9 cellular contexts compared by ENCODE assay signal in the genomic region with DNA sequence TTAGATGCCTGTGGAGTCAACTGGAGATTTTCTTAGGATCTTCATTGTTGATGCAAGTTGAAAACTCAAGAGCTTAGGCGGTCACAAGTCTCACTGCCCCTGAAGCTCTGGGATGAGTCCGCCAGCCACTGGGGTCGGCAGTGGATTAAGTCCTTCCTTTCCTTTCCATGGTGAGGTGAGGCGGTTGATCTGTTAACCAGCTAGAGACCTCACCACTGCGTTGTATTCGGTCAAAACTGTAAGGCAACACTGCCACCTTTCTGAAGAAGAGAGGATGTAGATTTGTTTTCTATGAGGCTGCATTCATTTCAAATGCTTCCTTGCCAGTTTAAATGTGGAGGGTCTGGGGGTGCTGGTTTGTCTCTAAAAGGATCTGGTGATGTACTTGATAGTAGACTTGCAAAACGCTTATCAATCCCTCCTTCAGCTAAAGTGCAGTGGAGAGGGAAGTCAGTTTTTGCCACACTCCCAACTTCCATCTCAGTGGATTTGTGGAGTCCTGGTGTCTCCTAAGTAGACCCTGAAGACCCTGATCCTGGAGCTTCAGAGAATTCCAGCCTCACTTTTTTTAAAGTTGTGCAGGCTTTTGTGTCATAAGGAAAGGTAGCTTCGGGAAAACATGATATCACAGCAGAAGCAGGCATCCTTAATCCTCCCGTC. TPM values are rescaled to one million over a fixed set of nuclear protein-coding genes. Genes with fewer than 3 reads are reported as not detected.
A peak's percentile ranks its signal among the peaks of the same experiment; 100 is the strongest.
DNase-seq lines count a peak whose midpoint lies in the region; ATAC-seq, FAIRE-seq and TF ChIP-seq lines count a peak whose summit lies in the region.
"Had no signal": no experiment of that assay in that cellular context is flagged by ENCODE, and none has a peak within 500 bp of the region (broad histone marks: within the 10 kb centered on the region; RNA-seq: fewer than 3 reads in every experiment).

No MANE protein-coding gene starts in this region.

- TF ChIP-seq RAD21 in H1 (IDR thresholded peaks at IDR 0.05 in 1 of 2, conservative IDR thresholded peaks at IDR 0.05 in 1 of 2; ENCODE audit: low read depth in 2 of 2, low read length in 2 of 2) = peak; percentile 93 to 97

- POLR2A ChIA-PET in GM10248 (lab: Yijun Ruan, JAX) = no interaction called here
- POLR2A ChIA-PET in H1 (lab: Charles Lee; ENCODE audit: partially characterized antibody) = no interaction called here
- POLR2A ChIA-PET in activated CD8-positive, alpha-beta T cell treated with anti-CD3 and anti-CD28 coated beads, Interleukin-2, amount 10 ng/mL, durations not matched to agents 7 days and 5 days (lab: Charles Lee) = no interaction called here

- no peak overlapping the region for H3K18ac ChIP-seq in H1 (ENCODE audit: extremely low read depth, low read length)

- no peak for TF ChIP-seq POLR2A in H1 (IDR thresholded peaks at IDR 0.05; ENCODE audit: control extremely low read depth in 1 of 2, low read depth in 2 of 2, low read length in 2 of 2)

- H4K91ac ChIP-seq in H1 (replicated peaks; ENCODE audit: insufficient read length, low read length) = no peak overlapping the region

- TF ChIP-seq CTCF in GM10248 (IDR thresholded peaks at IDR 0.05; ENCODE audit: control extremely low read depth, extremely low read depth, low read depth, missing control alignments) (peak; percentile 42), H1 (IDR thresholded peaks at IDR 0.05; ENCODE audit: control extremely low read depth in 1 of 3, insufficient read depth in 1 of 3, low read depth in 1 of 3, low read length in 3 of 3) (peak in 2 of 3 experiments; percentile 71 to 75; a peak in 3 of 4 replicates)

- H3K14ac ChIP-seq in H1 (ENCODE audit: insufficient read length) = no peak overlapping the region

- peak overlapping the region in 1 of 2 experiments; percentile 86; a peak in 1 of 4 replicates for H3K4me2 ChIP-seq in H1 (ENCODE audit: insufficient read depth in 1 of 2, low read depth in 2 of 2, low read length in 2 of 2)

- H3K9ac ChIP-seq in H1 (replicated peaks in 1 of 4; ENCODE audit: extremely low read depth in 1 of 4, low read depth in 3 of 4, low read length in 3 of 4) (no peak overlapping the region), mucosa of stomach (ENCODE audit: low read length) (peak overlapping the region; percentile 53)

- H3K36me3 ChIP-seq in H1 (ENCODE audit: control insufficient read depth in 2 of 4, insufficient read depth in 4 of 4, low read length in 3 of 4) (no peaks in the 10 kb centered on the region), mucosa of stomach (ENCODE audit: control insufficient read depth, insufficient read depth, low read length) (no peaks in the 10 kb centered on the region)

- H3K27me3 ChIP-seq in H1 (replicated peaks in 1 of 4; ENCODE audit: control insufficient read depth in 3 of 4, extremely low read depth in 1 of 4, insufficient read depth in 3 of 4, low read length in 3 of 4) (peaks cover 0 to 18% (median 13%) of the 10 kb centered on the region in 4 experiments; a peak in 6 of 7 replicates), mucosa of stomach (ENCODE audit: control insufficient read depth, insufficient read depth, low read length) (peaks cover 40% of the 10 kb centered on the region)

- peaks cover 2% of the 10 kb centered on the region for H3K36me3 Mint-ChIP-seq in activated CD8-positive, alpha-beta T cell treated with anti-CD3 and anti-CD28 coated beads, Interleukin-2, amount 10 ng/mL, durations not matched to agents 7 days and 5 days (ENCODE audit: low read depth)
- H3K36me3 Mint-ChIP-seq: IgD-negative memory B cell had no signal

- H2BK12ac ChIP-seq in H1 (ENCODE audit: low read depth, low read length) = no peak overlapping the region

- no peak overlapping the region for H4K5ac ChIP-seq in H1 (ENCODE audit: insufficient read length, low read depth, low read length)

- TF ChIP-seq EP300 in H1 (IDR thresholded peaks at IDR 0.05; ENCODE audit: borderline replicate concordance in 1 of 2, low read depth in 2 of 2, low read length in 2 of 2) = no peak

- no peak overlapping the region for H2AFZ ChIP-seq in H1 (ENCODE audit: low read length)

- 34% methylated on average over 9 of the region's 9 CpGs; no CpG with 5 or more reads in 1 of the 2 experiments for WGBS in H1 (ENCODE audit: extremely low coverage in 1 of 2, insufficient coverage in 1 of 2, insufficient read length in 1 of 2, insufficient replicate concordance in 2 of 2, low coverage in 1 of 2, low lambda C conversion rate in 2 of 2, missing lambda C conversion rate in 1 of 2), 2 experiments

- no peaks in the 10 kb centered on the region for H3K9me3 ChIP-seq in H1 (ENCODE audit: insufficient read depth in 2 of 2, low read depth in 1 of 2, low read length in 1 of 2)
- H3K9me3 ChIP-seq in mucosa of stomach (ENCODE audit: control insufficient read depth, low read length) = no peaks in the 10 kb centered on the region

- H3K23ac ChIP-seq in H1 (ENCODE audit: insufficient read length) = no peak overlapping the region

- H3K9me3 Mint-ChIP-seq in activated CD8-positive, alpha-beta T cell treated with anti-CD3 and anti-CD28 coated beads, Interleukin-2, amount 10 ng/mL, durations not matched to agents 7 days and 5 days (ENCODE audit: insufficient read depth) = no peaks in the 10 kb centered on the region
- H3K9me3 Mint-ChIP-seq: IgD-negative memory B cell had no signal

- H2BK120ac ChIP-seq in H1 (replicated peaks; ENCODE audit: low read depth, low read length) = no peak overlapping the region

- H3K4me3 ChIP-seq in H1 (ENCODE audit: extremely low read depth in 1 of 4, insufficient read depth in 2 of 4, low read depth in 3 of 4, low read length in 4 of 4) (no peak overlapping the region), mucosa of stomach (ENCODE audit: low read length) (no peak overlapping the region)

- no peaks in the 10 kb centered on the region for H3K4me1 Mint-ChIP-seq in activated CD8-positive, alpha-beta T cell treated with anti-CD3 and anti-CD28 coated beads, Interleukin-2, amount 10 ng/mL, durations not matched to agents 7 days and 5 days (ENCODE audit: low read depth)

- peaks cover 26% of the 10 kb centered on the region for H3K27me3 Mint-ChIP-seq in activated CD8-positive, alpha-beta T cell treated with anti-CD3 and anti-CD28 coated beads, Interleukin-2, amount 10 ng/mL, durations not matched to agents 7 days and 5 days (ENCODE audit: low read depth)

- H4K20me1 ChIP-seq in H1 (replicated peaks in 1 of 2; ENCODE audit: control insufficient read depth in 1 of 2, insufficient read depth in 2 of 2, low read length in 2 of 2) = no peaks in the 10 kb centered on the region

- H2AK5ac ChIP-seq in H1 (ENCODE audit: low read depth, low read length) = no peak overlapping the region

- H3K4me1 ChIP-seq in H1 (replicated peaks in 1 of 4; ENCODE audit: control insufficient read depth in 3 of 4, insufficient read depth in 4 of 4, low read length in 3 of 4) (peaks cover 0 to 7% (median 2%) of the 10 kb centered on the region in 4 experiments; a peak in 3 of 7 replicates), mucosa of stomach (ENCODE audit: control insufficient read depth, insufficient read depth, low read length) (peaks cover 12% of the 10 kb centered on the region)

- no peak overlapping the region for H2BK5ac ChIP-seq in H1 (ENCODE audit: low read depth, low read length)

- no peak overlapping the region for H2BK15ac ChIP-seq in H1 (ENCODE audit: low read length)

- FAIRE-seq in H1 (lab: Jason Lieb, UNC) = peak; percentile 99

- DNase-seq in GM10248 (ENCODE audit: extremely low spot score) (peak; percentile 32), NCI-H345 treated with DMSO at 0.1 percent for 48 hours (lab: John Stamatoyannopoulos, UW; ENCODE audit: unreplicated experiment) (peak; percentile 12), H1 (ENCODE audit: low read depth in 1 of 2, low spot score in 2 of 2) (peak; percentile 19 to 52), OCI-M2 (lab: John Stamatoyannopoulos, UW; ENCODE audit: unreplicated experiment) (no peak)
- no peak for DNase-seq in activated CD4-positive, CD25-positive, alpha-beta regulatory T cell (lab: John Stamatoyannopoulos, UW)
- no peak for DNase-seq in activated CD8-positive, alpha-beta T cell treated with anti-CD3 and anti-CD28 coated beads, Interleukin-2, amount 10 ng/mL, durations not matched to agents 7 days and 5 days

- no peak for ATAC-seq in GM18498 (IDR thresholded peaks at IDR 0.05; ENCODE audit: unreplicated experiment)
- no peak for ATAC-seq in activated CD8-positive, alpha-beta T cell treated with anti-CD3 and anti-CD28 coated beads, Interleukin-2, amount 10 ng/mL, durations not matched to agents 7 days and 5 days

- H3K4me3 Mint-ChIP-seq in activated CD8-positive, alpha-beta T cell treated with anti-CD3 and anti-CD28 coated beads, Interleukin-2, amount 10 ng/mL, durations not matched to agents 7 days and 5 days = no peak overlapping the region
- H3K4me3 Mint-ChIP-seq: IgD-negative memory B cell had no signal

- no peak overlapping the region for H3K4ac ChIP-seq in H1 (replicated peaks; ENCODE audit: insufficient read length, low read depth, low read length)

- H3K79me1 ChIP-seq in H1 (ENCODE audit: low read depth, low read length) = no peaks in the 10 kb centered on the region

- H3K27ac Mint-ChIP-seq in activated CD8-positive, alpha-beta T cell treated with anti-CD3 and anti-CD28 coated beads, Interleukin-2, amount 10 ng/mL, durations not matched to agents 7 days and 5 days = no peak overlapping the region
- H3K27ac Mint-ChIP-seq: IgD-negative memory B cell had no signal

- no peak overlapping the region for H3K56ac ChIP-seq in H1 (replicated peaks; ENCODE audit: insufficient read length, low read depth, low read length)

- peaks cover 7% of the 10 kb centered on the region; the same call in 1 of the 2 replicates for H3K23me2 ChIP-seq in H1 (ENCODE audit: low read depth, low read length)

- H3K27ac ChIP-seq in H1 (ENCODE audit: low read depth, low read length) = no peak overlapping the region

- no peaks in the 10 kb centered on the region for H3K79me2 ChIP-seq in H1 (ENCODE audit: control insufficient read depth in 1 of 2, insufficient read depth in 2 of 2, low read length in 2 of 2)

- CTCF ChIA-PET in GM10248 (lab: Yijun Ruan, JAX) = interaction anchor here (0.7 to 4.0 kb wide), 20 partner anchors 9 to 490 kb away, joined by 3 to 24 read pairs (median 4); no protein-coding TSS in a partner anchor
- CTCF ChIA-PET in H1 (lab: Charles Lee; ENCODE audit: partially characterized antibody) = interaction anchor here (0.6 to 4.9 kb wide), 42 partner anchors 9 to 489 kb away, joined by 3 to 33 read pairs (median 4); no protein-coding TSS in a partner anchor
- CTCF ChIA-PET in activated CD8-positive, alpha-beta T cell treated with anti-CD3 and anti-CD28 coated beads, Interleukin-2, amount 10 ng/mL, durations not matched to agents 7 days and 5 days (lab: Charles Lee) = no interaction called here

- H2BK20ac ChIP-seq in H1 (ENCODE audit: low read length) = no peak overlapping the region

- no peak overlapping the region for H4K8ac ChIP-seq in H1 (ENCODE audit: extremely low read depth, insufficient read depth, low read length)

RNA-seq across cellular contexts. Expression of a gene that starts 1.7 kb away (rescaled TPM):
- 4.7 and 4.9 TPM in 2 replicates for total RNA-seq in H1 (2021; fragmentation: NEBNext Ultra II Directional; extraction: Animal tissue kit (Norgen Biotek cat#: 25700))
- polyA plus RNA-seq in H1 (2011; rRNA removed) = 0.30 and 0.44 TPM in 2 replicates
- 0.56 TPM for polyA plus RNA-seq in H1 (2011; cell fraction: cytosol; rRNA removed)
- 0.80 TPM for polyA plus RNA-seq in H1 (2011; cell fraction: nucleus; rRNA removed)
- polyA plus RNA-seq in H1 (2012, experiment 1 of 2) = 0.46 to 0.84 TPM (median 0.60 TPM) in 4 replicates
- 0.09 TPM for polyA plus RNA-seq in H1 (2012, experiment 2 of 2)
- 2.9 TPM for polyA plus RNA-seq in H1 (2013, experiment 1 of 2)
- polyA plus RNA-seq in H1 (2013, experiment 2 of 2) = 4.0 TPM
- 1.9 and 2.2 TPM in 2 replicates for polyA minus RNA-seq in H1 (2011; rRNA and poly(A)+ RNA removed)
- polyA minus RNA-seq in H1 (2011; cell fraction: cytosol; rRNA and poly(A)+ RNA removed) = 0.29 TPM
- 1.1 TPM for polyA minus RNA-seq in H1 (2011; cell fraction: nucleus; rRNA and poly(A)+ RNA removed)
- total RNA-seq in activated CD8-positive, alpha-beta T cell treated with anti-CD3 and anti-CD28 coated beads, Interleukin-2, amount 10 ng/mL, durations not matched to agents 7 days and 5 days = not detected
- polyA plus RNA-seq: IgD-negative memory B cell had no signal

Comparison
In these comparisons a context has a peak if more than half of its experiments do, and no peak if none do; other contexts are left out.
1. DNase-seq: peak in GM10248 (single experiment), NCI-H345 treated with DMSO at 0.1 percent for 48 hours (single experiment) and H1 (2 of 2); none in activated CD4-positive, CD25-positive, alpha-beta regulatory T cell (0 of 4), OCI-M2 (single experiment) and activated CD8-positive, alpha-beta T cell treated with anti-CD3 and anti-CD28 coated beads, Interleukin-2, amount 10 ng/mL, durations not matched to agents 7 days and 5 days (single experiment).